Comparison of ENCODE assay signal across 8 cellular contexts in genomic region chr1:156282479-156283222, GRCh38. TPM values are rescaled to one million over a fixed set of nuclear protein-coding genes. Genes with fewer than 3 reads are reported as not detected.
DNase-seq lines count a peak whose midpoint lies in the region; ATAC-seq and TF ChIP-seq lines count a peak whose summit lies in the region.

Gene SMG5 (minus strand): TSS chr1:156282825. CDS start chr1:156282680, 145 bp downstream.

- no peak for TF ChIP-seq CTCF in left ventricle myocardium inferior (IDR thresholded peaks at IDR 0.05; ENCODE audit: borderline replicate concordance)
- TF ChIP-seq CTCF in prostate gland (IDR thresholded peaks at IDR 0.05) = no peak

- H3K4me1 Mint-ChIP-seq in T-helper 17 cell = peaks cover 37% of the 10 kb centered on the region

- intact Hi-C loops in left ventricle myocardium inferior (cut with micrococcal nuclease) = no loop called here
- intact Hi-C loops in prostate gland (cut with DNase I) = no loop called here

- DNase-seq in NCI-H1694 treated with DMSO at 0.1 percent for 48 hours (lab: John Stamatoyannopoulos, UW) (peak; percentile 99), T-helper 17 cell (peak; percentile 90 to 94 (median 92)), amygdala (lab: John Stamatoyannopoulos, UW) (peak; percentile 41 to 97 (median 91)), left ventricle myocardium inferior (peak; percentile 96), prostate gland (ENCODE audit: low spot score) (peak; percentile 97)

- H3K9me3 ChIP-seq in T-helper 17 cell (ENCODE audit: control insufficient read depth, low read length, poor library complexity, severe bottlenecking) (no peaks in the 10 kb centered on the region), left ventricle myocardium inferior (replicated peaks) (no peaks in the 10 kb centered on the region), prostate gland (no peaks in the 10 kb centered on the region)

- H3K4me3 ChIP-seq in left ventricle myocardium inferior = peak within 1 kb of the TSS; percentile 82
- peak within 1 kb of the TSS; percentile 84 to 95 for H3K4me3 ChIP-seq in prostate gland
- H3K4me3 ChIP-seq in urinary bladder (ENCODE audit: low read depth, low read length) = peak within 1 kb of the TSS; percentile 91

- H3K27ac ChIP-seq in left ventricle myocardium inferior (replicated peaks) (peak within 1 kb of the TSS; percentile 92), prostate gland (peak within 1 kb of the TSS; percentile 88 to 93), urinary bladder (ENCODE audit: low read depth) (peak within 1 kb of the TSS; percentile 93)

- H3K4me1 ChIP-seq in left ventricle myocardium inferior (peaks cover 49% of the 10 kb centered on the region), prostate gland (replicated peaks) (no peaks in the 10 kb centered on the region), urinary bladder (ENCODE audit: insufficient read depth) (no peaks in the 10 kb centered on the region)

- ATAC-seq in HG02885 (IDR thresholded peaks at IDR 0.05; ENCODE audit: poor library complexity, unreplicated experiment) (peak; percentile 84), T-helper 17 cell (peak; percentile 93)

- peak within 1 kb of the TSS; percentile 98 for H3K4me3 Mint-ChIP-seq in T-helper 17 cell

- H3K27me3 ChIP-seq in left ventricle myocardium inferior (ENCODE audit: low read depth) = no peaks in the 10 kb centered on the region
- H3K27me3 ChIP-seq in prostate gland (replicated peaks; ENCODE audit: insufficient read depth) = no peaks in the 10 kb centered on the region

- TF ChIP-seq POLR2A in GM15510 (IDR thresholded peaks at IDR 0.05; ENCODE audit: borderline replicate concordance, extremely low read depth, insufficient read length) = peak; percentile 97
- TF ChIP-seq POLR2A in prostate gland (IDR thresholded peaks at IDR 0.05) = peak; percentile 88

- H3K27ac Mint-ChIP-seq in T-helper 17 cell = peak within 1 kb of the TSS; percentile 96

- H3K36me3 Mint-ChIP-seq in T-helper 17 cell (ENCODE audit: low read depth) = peaks cover 3% of the 10 kb centered on the region

- under 1% methylated on average over 44 of the region's 50 CpGs for WGBS in prostate gland
- WGBS in urinary bladder = under 1% methylated on average over 50 of the region's 50 CpGs

- H3K36me3 ChIP-seq in left ventricle myocardium inferior = peaks cover 21% of the 10 kb centered on the region
- H3K36me3 ChIP-seq in prostate gland = no peaks in the 10 kb centered on the region
- no peaks in the 10 kb centered on the region for H3K36me3 ChIP-seq in urinary bladder (ENCODE audit: insufficient read depth)

- H3K27me3 Mint-ChIP-seq in T-helper 17 cell = no peaks in the 10 kb centered on the region

RNA-seq across cellular contexts. Expression of gene SMG5, which starts in this region (rescaled TPM):
- 10 to 100 TPM; 59.0 to 79.2 TPM for total RNA-seq in T-helper 17 cell
- total RNA-seq in left ventricle myocardium inferior = 91.1 TPM
- 100 to 1,000 TPM in 1 of 2 donors, 10 to 100 TPM in 1; 49.1 to 113 TPM for total RNA-seq in prostate gland
- total RNA-seq in urinary bladder = 33.3 TPM
- polyA plus RNA-seq in urinary bladder = 47.3 TPM

Comparison
In these comparisons a context has a peak if more than half of its experiments do, and no peak if none do; other contexts are left out.
1. Peak in every context shown above with its lines: DNase-seq, ATAC-seq, H3K4me3 ChIP-seq and H3K27ac ChIP-seq.